ENCODE assay signal across 25 cellular contexts in the genomic region with DNA sequence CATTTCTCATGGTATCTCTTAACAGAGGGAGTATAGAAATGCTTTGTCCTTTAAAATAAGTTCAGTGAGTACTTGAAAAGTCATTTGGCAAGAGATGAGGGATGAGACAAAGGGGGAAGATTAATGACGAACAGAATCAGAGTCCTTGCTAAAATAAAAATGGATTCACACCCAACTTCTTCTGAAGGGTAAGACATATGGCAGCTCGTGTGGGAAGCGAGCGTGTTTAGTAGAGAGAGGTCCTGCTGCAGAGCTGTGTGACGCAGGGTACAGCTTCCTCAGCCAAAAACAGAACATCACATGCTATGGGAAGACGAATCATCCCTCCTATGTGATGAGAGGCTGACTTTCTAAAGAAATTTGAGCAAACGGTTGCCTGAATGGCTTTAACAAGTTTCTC.
DNase-seq lines count a peak whose midpoint lies in the region; ATAC-seq and TF ChIP-seq lines count a peak whose summit lies in the region.
"Had no signal": no experiment of that assay in that cellular context is flagged by ENCODE, and none has a peak within 500 bp of the region (broad histone marks: within the 10 kb centered on the region; RNA-seq: fewer than 3 reads in every experiment).

No MANE protein-coding gene starts in this region.

- H3K4me1 ChIP-seq in neuron (ENCODE audit: insufficient read depth, low read length): peaks cover 12% of the 10 kb centered on the region
- H3K4me1 ChIP-seq: body of pancreas, left lung, suprapubic skin had no signal

- H3K27me3 Mint-ChIP-seq in brain (peaks cover 3% of the 10 kb centered on the region), HFFc6 (ENCODE audit: insufficient read depth) (peaks cover 21% of the 10 kb centered on the region)

- peak; percentile 63 for DNase-seq in Ammon's horn (ENCODE audit: low spot score)
- peak; percentile 17 for DNase-seq in fibroblast of pulmonary artery (ENCODE audit: low read depth)
- no peak for DNase-seq in HFFc6
- no peak for DNase-seq in HT-29 (ENCODE audit: low spot score)
- DNase-seq in DMS53 (lab: John Stamatoyannopoulos, UW): no peak
- DNase-seq: activated CD4-positive, alpha-beta T cell treated with anti-CD3 and anti-CD28 coated beads for 36 hours; activated CD8-positive, alpha-beta memory T cell treated with anti-CD3 and anti-CD28 coated beads, Interleukin-2, amount 50 U/mL, for 48 hours; activated CD8-positive, alpha-beta T cell treated with anti-CD3 and anti-CD28 coated beads for 36 hours; activated naive CD4-positive, alpha-beta T cell treated with anti-CD3 and anti-CD28 coated beads for 36 hours; body of pancreas; CD4-positive, alpha-beta T cell; DND-41; KBM-7; left lung; NCI-H1417; NCI-H2029; NCI-H524; Right ventricle myocardium superior; stimulated activated naive CD4-positive, alpha-beta T cell had no signal

- H3K4me3 Mint-ChIP-seq in brain: peak overlapping the region in 2 of 5 experiments; percentile 6 to 21
- no peak overlapping the region for H3K4me3 Mint-ChIP-seq in HFFc6
- H3K4me3 Mint-ChIP-seq: activated CD4-positive, alpha-beta T cell treated with anti-CD3 and anti-CD28 coated beads for 36 hours; activated CD8-positive, alpha-beta T cell treated with anti-CD3 and anti-CD28 coated beads for 36 hours; activated naive CD4-positive, alpha-beta T cell treated with anti-CD3 and anti-CD28 coated beads for 36 hours; CD4-positive, alpha-beta T cell; memory B cell; T-helper 2 cell treated with Interferon-gamma antibody and Interleukin-4, amounts not matched to agents 5 μg/mL and 100 μg/mL, for 36 hours had no signal

- no peak for TF ChIP-seq CTCF in brain (conservative IDR thresholded peaks at IDR 0.05)
- no peak for TF ChIP-seq CTCF in fibroblast of pulmonary artery (IDR thresholded peaks at IDR 0.05; ENCODE audit: low read length, missing control alignments)
- TF ChIP-seq CTCF in HFFc6 (IDR thresholded peaks at IDR 0.05): no peak

- no peaks in the 10 kb centered on the region for H3K36me3 ChIP-seq in neuron (ENCODE audit: insufficient read depth, low read length)
- H3K36me3 ChIP-seq: left lung, suprapubic skin had no signal

- H3K4me3 ChIP-seq in fibroblast of pulmonary artery (replicated peaks; ENCODE audit: low read depth, low read length) (no peak overlapping the region), neuron (ENCODE audit: low read length) (no peak overlapping the region)
- H3K4me3 ChIP-seq: body of pancreas, left lung, suprapubic skin had no signal

- no peaks in the 10 kb centered on the region for H3K27me3 ChIP-seq in neuron (ENCODE audit: insufficient read depth, low read length)
- H3K27me3 ChIP-seq: body of pancreas, left lung, suprapubic skin had no signal

- no peak for ATAC-seq in HG03571 (IDR thresholded peaks at IDR 0.05; ENCODE audit: unreplicated experiment)
- ATAC-seq: activated CD4-positive, alpha-beta T cell treated with anti-CD3 and anti-CD28 coated beads for 36 hours; activated CD8-positive, alpha-beta T cell treated with anti-CD3 and anti-CD28 coated beads for 36 hours; body of pancreas; left lung had no signal

- H3K4me1 Mint-ChIP-seq in brain (peaks cover 64% of the 10 kb centered on the region), HFFc6 (ENCODE audit: low read depth) (no peaks in the 10 kb centered on the region)
- H3K4me1 Mint-ChIP-seq: activated CD4-positive, alpha-beta T cell treated with anti-CD3 and anti-CD28 coated beads for 36 hours; memory B cell had no signal

- peak overlapping the region; percentile 22 to 88 (median 70) for H3K27ac Mint-ChIP-seq in brain
- H3K27ac Mint-ChIP-seq in HFFc6: no peak overlapping the region
- H3K27ac Mint-ChIP-seq: activated CD4-positive, alpha-beta T cell treated with anti-CD3 and anti-CD28 coated beads for 36 hours; activated CD8-positive, alpha-beta T cell treated with anti-CD3 and anti-CD28 coated beads for 36 hours; activated naive CD4-positive, alpha-beta T cell treated with anti-CD3 and anti-CD28 coated beads for 36 hours; CD4-positive, alpha-beta T cell; memory B cell; T-helper 2 cell treated with Interferon-gamma antibody and Interleukin-4, amounts not matched to agents 5 μg/mL and 100 μg/mL, for 36 hours had no signal

- H3K36me3 Mint-ChIP-seq in brain: no peaks in the 10 kb centered on the region
- no peaks in the 10 kb centered on the region for H3K36me3 Mint-ChIP-seq in HFFc6 (ENCODE audit: low read depth)
- H3K36me3 Mint-ChIP-seq: memory B cell had no signal

- H3K9me3 Mint-ChIP-seq in brain: peaks cover 0 to 4% (median 0%) of the 10 kb centered on the region in 5 experiments
- H3K9me3 Mint-ChIP-seq in HFFc6: no peaks in the 10 kb centered on the region
- H3K9me3 Mint-ChIP-seq: activated CD8-positive, alpha-beta T cell treated with anti-CD3 and anti-CD28 coated beads for 36 hours; activated naive CD4-positive, alpha-beta T cell treated with anti-CD3 and anti-CD28 coated beads for 36 hours; CD4-positive, alpha-beta T cell; memory B cell; T-helper 2 cell treated with Interferon-gamma antibody and Interleukin-4, amounts not matched to agents 5 μg/mL and 100 μg/mL, for 36 hours had no signal

- peak overlapping the region; percentile 2 for H2AFZ ChIP-seq in neuron (ENCODE audit: low read depth, low read length)

- no peaks in the 10 kb centered on the region for H3K9me3 ChIP-seq in neuron (ENCODE audit: low read length)
- H3K9me3 ChIP-seq: body of pancreas, left lung, suprapubic skin had no signal

Comparison
In these comparisons a context has a peak if more than half of its experiments do, and no peak if none do; other contexts are left out.
1. DNase-seq: peak in Ammon's horn (single experiment) and fibroblast of pulmonary artery (single experiment); none in HFFc6 (single experiment), HT-29 (single experiment) and DMS53 (single experiment).